13 cellular contexts compared by ENCODE assay signal in the genomic region with DNA sequence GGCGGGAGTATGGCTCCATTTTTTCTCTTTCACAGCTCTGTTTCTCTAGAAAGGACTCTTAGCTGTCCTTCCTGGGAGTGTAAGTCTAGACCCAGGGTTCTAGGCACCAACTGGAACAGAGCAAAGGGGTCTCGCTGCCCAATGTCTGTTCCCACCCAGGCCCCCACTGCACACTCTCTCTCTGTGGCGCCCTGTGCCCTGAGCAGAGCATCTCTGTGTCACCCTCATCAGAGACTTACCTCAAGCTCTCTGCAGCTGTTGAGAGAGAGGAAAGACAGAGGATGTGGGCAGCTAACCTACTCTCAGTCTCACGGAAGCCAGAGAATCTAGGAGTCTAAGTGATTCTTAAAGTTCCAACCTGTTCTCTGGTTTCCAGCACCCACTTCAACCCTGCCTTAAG. TPM values are rescaled to one million over a fixed set of nuclear protein-coding genes. Genes with fewer than 3 reads are reported as not detected.
A peak's percentile ranks its signal among the peaks of the same experiment; 100 is the strongest.
DNase-seq lines count a peak whose midpoint lies in the region; ATAC-seq and TF ChIP-seq lines count a peak whose summit lies in the region.
"Had no signal": no experiment of that assay in that cellular context is flagged by ENCODE, and none has a peak within 500 bp of the region (broad histone marks: within the 10 kb centered on the region; RNA-seq: fewer than 3 reads in every experiment).

No MANE protein-coding gene starts in this region.

- no peaks in the 10 kb centered on the region for H3K4me1 ChIP-seq in MM.1S (ENCODE audit: low read length)

- peaks cover 1% of the 10 kb centered on the region for H3K27me3 Mint-ChIP-seq in CD4-positive, alpha-beta T cell

- H3K9me3 ChIP-seq in CD4-positive, alpha-beta T cell (ENCODE audit: control insufficient read depth, low read length), result no peaks in the 10 kb centered on the region
- H3K9me3 ChIP-seq in MM.1S (replicated peaks; ENCODE audit: insufficient read depth, low read length), result no peaks in the 10 kb centered on the region

- H3K36me3 Mint-ChIP-seq in CD4-positive, alpha-beta T cell (ENCODE audit: low read depth), result no peaks in the 10 kb centered on the region

- no peaks in the 10 kb centered on the region for H3K9me2 ChIP-seq in MM.1S (replicated peaks; ENCODE audit: insufficient read depth, low read length)

- H3K27me3 ChIP-seq in CD4-positive, alpha-beta T cell (ENCODE audit: control insufficient read depth, insufficient read depth, low read length), result no peaks in the 10 kb centered on the region
- H3K27me3 ChIP-seq in MM.1S (replicated peaks; ENCODE audit: insufficient read depth, low read length), result no peaks in the 10 kb centered on the region

- POLR2A ChIA-PET in CD4-positive, alpha-beta T cell (lab: Charles Lee), result interaction anchor here (2.4 kb wide), 1 partner anchor 11 kb away, joined by 17 read pairs; no protein-coding TSS in a partner anchor

- TF ChIP-seq CTCF in CD4-positive, alpha-beta T cell (IDR thresholded peaks at IDR 0.05), result no peak
- TF ChIP-seq CTCF in GM13977 (IDR thresholded peaks at IDR 0.05; ENCODE audit: extremely low read depth, insufficient read depth, missing control alignments), result no peak
- no peak for TF ChIP-seq CTCF in MM.1S (IDR thresholded peaks at IDR 0.05; ENCODE audit: low read length)

- peak in 5 of 10 experiments; percentile 9 to 33 (median 23) for DNase-seq in CD4-positive, alpha-beta T cell
- DNase-seq in RPMI8226 (peak; percentile 46), NCI-H226 (no peak), NCI-H187 treated with DMSO at 0.1 percent for 48 hours (lab: John Stamatoyannopoulos, UW) (no peak), GM13977 (ENCODE audit: low spot score) (no peak), MM.1S (no peak)
- DNase-seq: midbrain; stimulated activated CD4-positive, alpha-beta T cell treated with anti-CD3 and anti-CD28 coated beads, Interleukin-4, amount 100 ng/mL, for 24 hours had no signal

- peaks cover 4% of the 10 kb centered on the region for H3K9me3 Mint-ChIP-seq in CD4-positive, alpha-beta T cell

- intact Hi-C loops in CD4-positive, alpha-beta T cell (cut with DNase I, micrococcal nuclease), result no loop called here

- peak overlapping the region; percentile 3 for H3K27ac ChIP-seq in CD4-positive, alpha-beta T cell (ENCODE audit: low read depth, low read length)
- H3K27ac ChIP-seq in MM.1S (ENCODE audit: low read length), result no peak overlapping the region

- H3K27ac Mint-ChIP-seq in CD4-positive, alpha-beta T cell, result peak overlapping the region; percentile 74

- H3K4me3 Mint-ChIP-seq in CD4-positive, alpha-beta T cell, result no peak overlapping the region

- H3K9ac ChIP-seq in MM.1S (ENCODE audit: low read length), result no peak overlapping the region

- H3K79me2 ChIP-seq in MM.1S (ENCODE audit: low read length), result no peaks in the 10 kb centered on the region

- H2AFZ ChIP-seq in MM.1S (ENCODE audit: low read length), result no peak overlapping the region

- H3F3A ChIP-seq in MM.1S (ENCODE audit: insufficient read depth, low read length), result no peaks in the 10 kb centered on the region

- no peak overlapping the region for H3K4me3 ChIP-seq in MM.1S (ENCODE audit: low read length)

- no peak overlapping the region for H3K4me2 ChIP-seq in MM.1S (ENCODE audit: low read depth, low read length)

- H4K20me1 ChIP-seq in MM.1S (ENCODE audit: insufficient read depth, low read length), result no peaks in the 10 kb centered on the region

- H3K36me3 ChIP-seq in MM.1S (replicated peaks; ENCODE audit: insufficient read depth, low read length), result no peaks in the 10 kb centered on the region

- H3K4me1 Mint-ChIP-seq in CD4-positive, alpha-beta T cell (ENCODE audit: low read depth), result peaks cover 29% of the 10 kb centered on the region

- peak; percentile 97 for ATAC-seq in CD4-positive, alpha-beta T cell (ENCODE audit: poor library complexity)
- ATAC-seq in GM18867 (IDR thresholded peaks at IDR 0.05; ENCODE audit: unreplicated experiment), result peak; percentile 62
- ATAC-seq in esophagus mucosa, result peak; percentile 18

- CTCF ChIA-PET in CD4-positive, alpha-beta T cell (lab: Charles Lee), result no interaction called here

- in situ Hi-C loops in GM13977 (cut with MboI; ENCODE audit: low pct_unique_long_range_greater_than_20kb, low sequenced_read_pairs, unreplicated experiment), result no loop called here

RNA-seq across cellular contexts. Expression of gene NCR2, which starts 9.5 kb away (rescaled TPM):
- not detected for total RNA-seq in CD4-positive, alpha-beta T cell
- not detected for total RNA-seq in esophagus mucosa
- total RNA-seq: dermis microvascular lymphatic vessel endothelial cell, fibroblast of villous mesenchyme, subcutaneous adipose tissue had no signal

RNA-seq across cellular contexts. Expression of gene TREM1, which starts 58.4 kb away (rescaled TPM):
- 1 to 10 TPM; 1.8 to 2.8 TPM for total RNA-seq in CD4-positive, alpha-beta T cell
- total RNA-seq in esophagus mucosa, result 0.20 TPM
- total RNA-seq: dermis microvascular lymphatic vessel endothelial cell, fibroblast of villous mesenchyme had no signal

Comparison
In these comparisons a context has a peak if more than half of its experiments do, and no peak if none do; other contexts are left out.
1. ATAC-seq: peak in every context shown above with its lines; median percentile 97 in CD4-positive, alpha-beta T cell; 62 in GM18867; 18 in esophagus mucosa.